Comparison of ENCODE assay signal across 8 cellular contexts in genomic region chr1:223364685-223365382, GRCh38. TPM values are rescaled to one million over a fixed set of nuclear protein-coding genes. Genes with fewer than 3 reads are reported as not detected.
A peak's percentile ranks its signal among the peaks of the same experiment; 100 is the strongest.
DNase-seq lines count a peak whose midpoint lies in the region; ATAC-seq and TF ChIP-seq lines count a peak whose summit lies in the region.

No MANE protein-coding gene starts in this region.

- H3K4me3 ChIP-seq in HUES6 (ENCODE audit: low read depth, low read length) (peak overlapping the region; percentile 56), retinal pigment epithelial cell (ENCODE audit: low read length) (peak overlapping the region; percentile 27)

- peak; percentile 51 for DNase-seq in D341Med (ENCODE audit: low spot score)
- peak; percentile 9 for DNase-seq in activated T-cell treated with anti-CD3 and anti-CD28 coated beads, Interleukin-2, amount 50 U/mL, for 4 hours
- DNase-seq in left ventricle myocardium superior: peak; percentile 41
- no peak for DNase-seq in retinal pigment epithelial cell (ENCODE audit: low read depth)
- no peak for DNase-seq in AG08395 (ENCODE audit: low spot score)

- H3K36me3 Mint-ChIP-seq in activated T-cell treated with anti-CD3 and anti-CD28 coated beads, Interleukin-2, amount 50 U/mL, for 4 hours (ENCODE audit: insufficient read depth): no peaks in the 10 kb centered on the region

- H3K9me3 ChIP-seq in HUES6 (ENCODE audit: control insufficient read depth, insufficient read depth, low read depth, low read length): no peaks in the 10 kb centered on the region

- peaks cover 14% of the 10 kb centered on the region for H3K27me3 Mint-ChIP-seq in activated T-cell treated with anti-CD3 and anti-CD28 coated beads, Interleukin-2, amount 50 U/mL, for 4 hours (ENCODE audit: low read depth)

- peaks cover 11% of the 10 kb centered on the region; the same call in 1 of the 2 replicates for H3K4me1 ChIP-seq in HUES6 (ENCODE audit: control insufficient read depth, insufficient read depth, low read length)

- H3K9ac ChIP-seq in HUES6 (ENCODE audit: low read length): no peak overlapping the region

- no peaks in the 10 kb centered on the region for H3K36me3 ChIP-seq in HUES6 (ENCODE audit: control insufficient read depth, insufficient read depth, low read length)

- peak; percentile 19 to 21 for ATAC-seq in activated T-cell treated with anti-CD3 and anti-CD28 coated beads, Interleukin-2, amount 50 U/mL, for 4 hours
- ATAC-seq in left ventricle myocardium superior (peak; percentile 24), HG03469 (IDR thresholded peaks at IDR 0.05; ENCODE audit: unreplicated experiment) (no peak), GM21619 (IDR thresholded peaks at IDR 0.05; ENCODE audit: unreplicated experiment) (no peak)

- H3K4me1 Mint-ChIP-seq in activated T-cell treated with anti-CD3 and anti-CD28 coated beads, Interleukin-2, amount 50 U/mL, for 4 hours (ENCODE audit: low read depth): peaks cover 17% of the 10 kb centered on the region

- H3K27me3 ChIP-seq in HUES6 (ENCODE audit: control insufficient read depth, insufficient read depth, low read length): peaks cover 62% of the 10 kb centered on the region

- peak overlapping the region; percentile 74 for H3K4me3 Mint-ChIP-seq in activated T-cell treated with anti-CD3 and anti-CD28 coated beads, Interleukin-2, amount 50 U/mL, for 4 hours

- H3K27ac ChIP-seq in HUES6 (ENCODE audit: low read depth, low read length): no peak overlapping the region

- H3K9me3 Mint-ChIP-seq in activated T-cell treated with anti-CD3 and anti-CD28 coated beads, Interleukin-2, amount 50 U/mL, for 4 hours: no peaks in the 10 kb centered on the region

- TF ChIP-seq CTCF in retinal pigment epithelial cell (conservative IDR thresholded peaks at IDR 0.05; ENCODE audit: low read depth, low read length): no peak

- intact Hi-C loops in left ventricle myocardium superior (cut with micrococcal nuclease): no loop called here

RNA-seq across cellular contexts. Expression of gene SUSD4, which starts 0.9 kb away (rescaled TPM):
- total RNA-seq in activated T-cell treated with anti-CD3 and anti-CD28 coated beads, Interleukin-2, amount 50 U/mL, for 4 hours: 1 to 10 TPM in 2 of 3 donors, under 1 TPM in 1; 0.58 to 2.2 (median 1.0) TPM
- total RNA-seq in left ventricle myocardium superior: 8.2 TPM

RNA-seq across cellular contexts. Expression of gene CCDC185, which starts 28.4 kb away (rescaled TPM):
- not detected for total RNA-seq in activated T-cell treated with anti-CD3 and anti-CD28 coated beads, Interleukin-2, amount 50 U/mL, for 4 hours
- not detected for total RNA-seq in left ventricle myocardium superior

Comparison
In these comparisons a context has a peak if more than half of its experiments do, and no peak if none do; other contexts are left out.
1. DNase-seq: peak in D341Med (single experiment), activated T-cell treated with anti-CD3 and anti-CD28 coated beads, Interleukin-2, amount 50 U/mL, for 4 hours (single experiment) and left ventricle myocardium superior (single experiment); none in retinal pigment epithelial cell (single experiment) and AG08395 (single experiment).
2. ATAC-seq: peak in activated T-cell treated with anti-CD3 and anti-CD28 coated beads, Interleukin-2, amount 50 U/mL, for 4 hours (2 of 2) and left ventricle myocardium superior (single experiment); none in HG03469 (single experiment) and GM21619 (single experiment).